ENCODE assay signal across 8 cellular contexts in the genomic region with DNA sequence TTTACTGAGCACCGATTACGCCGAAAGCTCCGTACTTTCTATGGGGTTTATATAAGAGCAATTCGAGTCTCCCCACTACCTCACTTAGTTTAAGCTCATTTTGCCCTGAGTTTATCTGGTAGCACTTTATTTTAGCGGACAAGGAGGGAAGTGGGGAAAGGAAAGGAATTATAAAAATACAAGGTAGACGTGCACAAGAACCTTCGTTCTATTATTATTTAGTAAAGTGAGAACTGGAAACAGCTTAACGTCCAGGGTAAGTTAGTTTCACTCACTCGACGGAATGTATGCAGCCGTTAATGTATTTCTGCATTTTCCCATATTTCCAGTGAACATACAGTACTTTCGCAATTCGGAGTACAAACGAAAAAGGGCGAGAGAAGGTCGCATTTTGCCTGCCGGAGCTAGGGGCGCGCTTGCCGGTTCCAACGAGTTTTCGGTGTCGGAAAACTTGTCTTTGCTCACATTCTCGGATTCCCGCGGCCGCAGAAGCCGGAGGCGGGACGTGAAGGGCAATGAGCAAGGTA. TPM values are rescaled to one million over a fixed set of nuclear protein-coding genes. Genes with fewer than 3 reads are reported as not detected.
DNase-seq lines count a peak whose midpoint lies in the region; ATAC-seq, FAIRE-seq and TF ChIP-seq lines count a peak whose summit lies in the region.

No MANE protein-coding gene starts in this region.

- ATAC-seq in thoracic aorta (ENCODE audit: insufficient number of reproducible peaks, low FRiP score, low read depth) (no peak), left lobe of liver (no peak), HG02588 (IDR thresholded peaks at IDR 0.05; ENCODE audit: unreplicated experiment) (no peak), HG02840 (IDR thresholded peaks at IDR 0.05; ENCODE audit: low FRiP score, unreplicated experiment) (no peak)

- H3K27ac Mint-ChIP-seq in activated T-helper 1 cell treated with anti-CD3 and anti-CD28 coated beads, Interleukin-12 subunit alpha, Interleukin-12 subunit beta, Interleukin-2, Interleukin-4 antibody, amounts not matched to agents 30 ng/mL and 10 ng/mL and 1 ng/mL, durations not matched to agents 14 hours and 24 hours and 36 hours, result peak overlapping the region; percentile 99

- no peak for FAIRE-seq in keratinocyte (lab: Jason Lieb, UNC)

- H3K27ac ChIP-seq in HEK293 (ENCODE audit: extremely low read depth, low read depth, low read length) (peak overlapping the region; percentile 87), keratinocyte (ENCODE audit: control insufficient read depth, insufficient read depth, low read length) (peak overlapping the region; percentile 79), thoracic aorta (peak overlapping the region; percentile 91)

- CTCF ChIA-PET in AG04449 (lab: Yijun Ruan, JAX) (interaction anchor here (1.0 to 1.8 kb wide), 6 partner anchors 9 to 762 kb away, joined by 3 to 9 read pairs (median 4); no protein-coding TSS in a partner anchor), HEK293 (lab: Yijun Ruan, JAX) (interaction anchor here (0.5 to 0.9 kb wide), 5 partner anchors 8 to 792 kb away, joined by 3 to 5 read pairs (median 4); no protein-coding TSS in a partner anchor)

- peak overlapping the region; percentile 89 for H3K9ac ChIP-seq in keratinocyte (ENCODE audit: control insufficient read depth, extremely low read depth, insufficient read depth, low read length)

- H3K79me2 ChIP-seq in keratinocyte (ENCODE audit: control insufficient read depth, insufficient read depth, low read length), result peaks cover 37% of the 10 kb centered on the region

- DNase-seq in AG04449 (ENCODE audit: low read depth, low spot score), result no peak
- no peak for DNase-seq in activated T-helper 1 cell treated with anti-CD3 and anti-CD28 coated beads, Interleukin-12 subunit alpha, Interleukin-12 subunit beta, Interleukin-2, Interleukin-4 antibody, amounts not matched to agents 30 ng/mL and 10 ng/mL and 1 ng/mL, durations not matched to agents 14 hours and 24 hours and 36 hours (ENCODE audit: low spot score)
- DNase-seq in keratinocyte (ENCODE audit: low read depth, low spot score), result no peak
- no peak for DNase-seq in thoracic aorta (ENCODE audit: low spot score)
- no peak for DNase-seq in left lobe of liver (ENCODE audit: low spot score)

- no peaks in the 10 kb centered on the region for H3K27me3 ChIP-seq in keratinocyte (ENCODE audit: control insufficient read depth, extremely low read depth, insufficient read depth, low read length)
- H3K27me3 ChIP-seq in thoracic aorta (replicated peaks; ENCODE audit: insufficient read depth), result no peaks in the 10 kb centered on the region

- TF ChIP-seq CTCF in AG04449 (IDR thresholded peaks at IDR 0.05; ENCODE audit: insufficient read depth, low read length, missing control alignments) (peak; percentile 13), HEK293 (tag by site-specific recombination; IDR thresholded peaks at IDR 0.05) (no peak), keratinocyte (optimal IDR thresholded peaks at IDR 0.05 in 1 of 3, IDR thresholded peaks at IDR 0.05 in 1 of 3, conservative IDR thresholded peaks at IDR 0.05 in 1 of 3; ENCODE audit: extremely low read depth in 1 of 3, insufficient read depth in 2 of 3, low read length in 3 of 3) (peak in 2 of 3 experiments; percentile 10 to 18), thoracic aorta (IDR thresholded peaks at IDR 0.05) (no peak)

- intact Hi-C loops in activated T-helper 1 cell treated with anti-CD3 and anti-CD28 coated beads, Interleukin-12 subunit alpha, Interleukin-12 subunit beta, Interleukin-2, Interleukin-4 antibody, amounts not matched to agents 30 ng/mL and 10 ng/mL and 1 ng/mL, durations not matched to agents 14 hours and 24 hours and 36 hours (cut with micrococcal nuclease), result loop anchor here (1.0 to 10.0 kb wide), 11 partner anchors 279 to 1153 kb away; a partner anchor contains a TSS

- peaks cover 15% of the 10 kb centered on the region for H3K4me1 Mint-ChIP-seq in activated T-helper 1 cell treated with anti-CD3 and anti-CD28 coated beads, Interleukin-12 subunit alpha, Interleukin-12 subunit beta, Interleukin-2, Interleukin-4 antibody, amounts not matched to agents 30 ng/mL and 10 ng/mL and 1 ng/mL, durations not matched to agents 14 hours and 24 hours and 36 hours (ENCODE audit: low read depth)

- peaks cover 8% of the 10 kb centered on the region for H4K20me1 ChIP-seq in keratinocyte (ENCODE audit: control insufficient read depth, extremely low read depth, insufficient read depth, low read length)

- no peaks in the 10 kb centered on the region for H3K9me3 ChIP-seq in HEK293 (ENCODE audit: control insufficient read depth, insufficient read depth, low read depth, low read length)
- H3K9me3 ChIP-seq in keratinocyte (ENCODE audit: control insufficient read depth, low read depth, low read length), result no peaks in the 10 kb centered on the region
- no peaks in the 10 kb centered on the region for H3K9me3 ChIP-seq in thoracic aorta

- POLR2A ChIA-PET in AG04449 (lab: Yijun Ruan, JAX), result interaction anchor here (1.9 kb wide), 1 partner anchor 36 kb away, joined by 9 read pairs; no protein-coding TSS in a partner anchor
- POLR2A ChIA-PET in HEK293 (lab: Yijun Ruan, JAX), result interaction anchor here (0.5 to 1.8 kb wide), 4 partner anchors 15 to 778 kb away, joined by 3 to 19 read pairs (median 4); no protein-coding TSS in a partner anchor

- H3K4me3 ChIP-seq in AG04449 (ENCODE audit: low read depth, low read length), result peak overlapping the region; percentile 83
- H3K4me3 ChIP-seq in HEK293 (ENCODE audit: low read depth, low read length), result peak overlapping the region; percentile 74
- H3K4me3 ChIP-seq in keratinocyte (ENCODE audit: control insufficient read depth in 2 of 3, extremely low read depth in 1 of 3, insufficient read depth in 2 of 3, low read depth in 1 of 3, low read length in 3 of 3), result peak overlapping the region; percentile 76 to 94 (median 87)
- H3K4me3 ChIP-seq in thoracic aorta, result peak overlapping the region; percentile 83

- H3K9me3 Mint-ChIP-seq in activated T-helper 1 cell treated with anti-CD3 and anti-CD28 coated beads, Interleukin-12 subunit alpha, Interleukin-12 subunit beta, Interleukin-2, Interleukin-4 antibody, amounts not matched to agents 30 ng/mL and 10 ng/mL and 1 ng/mL, durations not matched to agents 14 hours and 24 hours and 36 hours, result no peaks in the 10 kb centered on the region

- no peaks in the 10 kb centered on the region for H3K27me3 Mint-ChIP-seq in activated T-helper 1 cell treated with anti-CD3 and anti-CD28 coated beads, Interleukin-12 subunit alpha, Interleukin-12 subunit beta, Interleukin-2, Interleukin-4 antibody, amounts not matched to agents 30 ng/mL and 10 ng/mL and 1 ng/mL, durations not matched to agents 14 hours and 24 hours and 36 hours (ENCODE audit: insufficient read depth)

- H3K4me2 ChIP-seq in keratinocyte (ENCODE audit: control insufficient read depth, extremely low read depth, insufficient read depth, low read depth, low read length), result peak overlapping the region; percentile 81

- peaks cover 9% of the 10 kb centered on the region for H3K36me3 Mint-ChIP-seq in activated T-helper 1 cell treated with anti-CD3 and anti-CD28 coated beads, Interleukin-12 subunit alpha, Interleukin-12 subunit beta, Interleukin-2, Interleukin-4 antibody, amounts not matched to agents 30 ng/mL and 10 ng/mL and 1 ng/mL, durations not matched to agents 14 hours and 24 hours and 36 hours (ENCODE audit: low read depth)

- H3K9me1 ChIP-seq in keratinocyte (ENCODE audit: control insufficient read depth, extremely low read depth, insufficient read depth, low read length), result no peaks in the 10 kb centered on the region

- no peak overlapping the region for H3K4me3 Mint-ChIP-seq in activated T-helper 1 cell treated with anti-CD3 and anti-CD28 coated beads, Interleukin-12 subunit alpha, Interleukin-12 subunit beta, Interleukin-2, Interleukin-4 antibody, amounts not matched to agents 30 ng/mL and 10 ng/mL and 1 ng/mL, durations not matched to agents 14 hours and 24 hours and 36 hours

- dilution Hi-C loops in keratinocyte (cut with MboI; ENCODE audit: extremely low pct_ligation_motif_present, low sequenced_read_pairs), result no loop called here

- no peaks in the 10 kb centered on the region for H3K36me3 ChIP-seq in HEK293 (ENCODE audit: control insufficient read depth in 2 of 2, insufficient read depth in 1 of 2, low read length in 2 of 2)
- no peaks in the 10 kb centered on the region for H3K36me3 ChIP-seq in keratinocyte (ENCODE audit: control insufficient read depth in 2 of 2, extremely low read depth in 1 of 2, insufficient read depth in 2 of 2, low read length in 2 of 2)
- no peaks in the 10 kb centered on the region for H3K36me3 ChIP-seq in thoracic aorta

- H3K4me1 ChIP-seq in HEK293 (ENCODE audit: control insufficient read depth, insufficient read depth, low read length) (no peaks in the 10 kb centered on the region), keratinocyte (ENCODE audit: control insufficient read depth, extremely low read depth, insufficient read depth, low read length) (peaks cover 10% of the 10 kb centered on the region), thoracic aorta (ENCODE audit: control insufficient read depth in 1 of 2, low read depth in 2 of 2) (peaks cover 22% of the 10 kb centered on the region in 2 donors)

- peak overlapping the region; percentile 75 for H2AFZ ChIP-seq in keratinocyte (ENCODE audit: control insufficient read depth, low read length)

TF ChIP-seq in HEK293, 187 proteins besides CTCF, POLR2A, EP300 and RAD21 (continues in another document):
- peak; percentile 38; the same call in 1 of the 2 replicates for TF ChIP-seq PRDM1 (tag by site-specific recombination; IDR thresholded peaks at IDR 0.05)
- no peak for TF ChIP-seq ZNF292 (tag by site-specific recombination; IDR thresholded peaks at IDR 0.05; ENCODE audit: borderline replicate concordance, low read depth)

RNA-seq across cellular contexts. Expression of a gene that starts 1.2 kb away (rescaled TPM):
- total RNA-seq in activated T-helper 1 cell treated with anti-CD3 and anti-CD28 coated beads, Interleukin-12 subunit alpha, Interleukin-12 subunit beta, Interleukin-2, Interleukin-4 antibody, amounts not matched to agents 30 ng/mL and 10 ng/mL and 1 ng/mL, durations not matched to agents 14 hours and 24 hours and 36 hours, result 140 and 147 TPM in 2 replicates
- 66.7 to 129 TPM (median 95.0 TPM) in 3 replicates for polyA plus RNA-seq in keratinocyte
- 42.6 TPM for polyA plus RNA-seq in keratinocyte (2011; ENCODE audit: low read depth)
- 37.8 and 78.8 TPM in 2 replicates for polyA plus RNA-seq in keratinocyte (2011; cell fraction: cytosol; rRNA removed)
- polyA plus RNA-seq in keratinocyte (2011; cell fraction: nucleus; rRNA removed), result 74.8 and 101 TPM in 2 replicates
- 58.8 and 70.9 TPM in 2 replicates for polyA plus RNA-seq in keratinocyte (2012; ENCODE audit: low replicate concordance)
- 42.6 to 165 TPM (median 103 TPM) in 3 replicates for polyA minus RNA-seq in keratinocyte
- polyA minus RNA-seq in keratinocyte (2011; cell fraction: cytosol; rRNA and poly(A)+ RNA removed), result 79.0 TPM
- polyA minus RNA-seq in keratinocyte (2011; cell fraction: nucleus; rRNA and poly(A)+ RNA removed), result 105 and 184 TPM in 2 replicates
- total RNA-seq in thoracic aorta (100 to 1,000 TPM in 1 of 2 donors, 10 to 100 TPM in 1; 99.0 to 126 TPM), left lobe of liver (68.7 TPM)

Comparison
In these comparisons a context has a peak if more than half of its experiments do, and no peak if none do; other contexts are left out.
1. CTCF ChIP-seq: peak in AG04449 (single experiment) and keratinocyte (2 of 3); none in HEK293 (single experiment) and thoracic aorta (single experiment).
2. Peak in every context shown above with its lines, with median percentiles within 50 percentile points of each other: H3K4me3 ChIP-seq and H3K27ac ChIP-seq.